ENCODE assay signal across 2 cellular contexts in the genomic region with DNA sequence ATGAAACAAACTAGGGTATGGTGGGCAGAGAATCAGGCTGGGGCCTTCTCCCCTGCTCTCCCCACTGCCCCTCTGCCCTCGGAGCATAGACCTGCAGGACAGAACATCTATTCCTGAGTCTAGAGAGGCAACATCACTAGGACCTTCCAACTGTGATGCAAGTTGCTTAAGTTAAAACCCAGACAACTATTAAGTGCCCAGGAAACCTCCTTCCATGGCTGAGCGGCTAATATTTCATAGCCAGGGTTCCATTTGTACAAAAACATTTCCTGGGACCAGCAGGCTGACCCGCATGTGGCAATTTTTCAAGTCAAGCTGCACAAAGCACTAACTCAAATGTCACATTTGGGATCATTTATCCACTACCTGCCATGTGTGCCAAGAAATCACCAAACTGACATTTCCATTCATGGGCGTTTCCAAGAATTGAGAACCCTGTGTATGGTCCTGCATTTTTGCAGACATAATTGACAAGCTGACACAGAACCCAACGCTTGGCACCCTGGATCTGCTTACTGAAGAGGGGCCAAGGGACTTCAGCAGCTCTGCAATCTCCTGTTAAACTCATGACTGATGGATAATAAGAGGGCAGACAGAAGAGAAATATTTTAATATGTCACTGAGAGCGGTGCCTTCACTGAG.
TF ChIP-seq lines count a peak whose summit lies in the region.

No MANE protein-coding gene starts in this region.

TF ChIP-seq in SK-N-SH, 30 proteins besides CTCF, POLR2A, EP300 and RAD21 (continued from another document):
- TF ChIP-seq, protein P1, sequence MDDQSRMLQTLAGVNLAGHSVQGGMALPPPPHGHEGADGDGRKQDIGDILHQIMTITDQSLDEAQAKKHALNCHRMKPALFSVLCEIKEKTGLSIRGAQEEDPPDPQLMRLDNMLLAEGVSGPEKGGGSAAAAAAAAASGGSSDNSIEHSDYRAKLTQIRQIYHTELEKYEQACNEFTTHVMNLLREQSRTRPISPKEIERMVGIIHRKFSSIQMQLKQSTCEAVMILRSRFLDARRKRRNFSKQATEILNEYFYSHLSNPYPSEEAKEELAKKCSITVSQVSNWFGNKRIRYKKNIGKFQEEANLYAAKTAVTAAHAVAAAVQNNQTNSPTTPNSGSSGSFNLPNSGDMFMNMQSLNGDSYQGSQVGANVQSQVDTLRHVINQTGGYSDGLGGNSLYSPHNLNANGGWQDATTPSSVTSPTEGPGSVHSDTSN (IDR thresholded peaks at IDR 0.05), result 0 out of 2 replicates have a peak, but pooled peaks have one; percentile 10

TF ChIP-seq in SK-N-SH treated with all-trans-retinoic acid at 6 μM for 48 hours, 23 proteins besides CTCF, POLR2A, EP300 and RAD21 (continued from another document):
- TF ChIP-seq, protein P2, sequence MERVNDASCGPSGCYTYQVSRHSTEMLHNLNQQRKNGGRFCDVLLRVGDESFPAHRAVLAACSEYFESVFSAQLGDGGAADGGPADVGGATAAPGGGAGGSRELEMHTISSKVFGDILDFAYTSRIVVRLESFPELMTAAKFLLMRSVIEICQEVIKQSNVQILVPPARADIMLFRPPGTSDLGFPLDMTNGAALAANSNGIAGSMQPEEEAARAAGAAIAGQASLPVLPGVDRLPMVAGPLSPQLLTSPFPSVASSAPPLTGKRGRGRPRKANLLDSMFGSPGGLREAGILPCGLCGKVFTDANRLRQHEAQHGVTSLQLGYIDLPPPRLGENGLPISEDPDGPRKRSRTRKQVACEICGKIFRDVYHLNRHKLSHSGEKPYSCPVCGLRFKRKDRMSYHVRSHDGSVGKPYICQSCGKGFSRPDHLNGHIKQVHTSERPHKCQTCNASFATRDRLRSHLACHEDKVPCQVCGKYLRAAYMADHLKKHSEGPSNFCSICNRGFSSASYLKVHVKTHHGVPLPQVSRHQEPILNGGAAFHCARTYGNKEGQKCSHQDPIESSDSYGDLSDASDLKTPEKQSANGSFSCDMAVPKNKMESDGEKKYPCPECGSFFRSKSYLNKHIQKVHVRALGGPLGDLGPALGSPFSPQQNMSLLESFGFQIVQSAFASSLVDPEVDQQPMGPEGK (CRISPR knock-in tag; IDR thresholded peaks at IDR 0.05; ENCODE audit: borderline replicate concordance), result no peak
- TF ChIP-seq, protein P3, sequence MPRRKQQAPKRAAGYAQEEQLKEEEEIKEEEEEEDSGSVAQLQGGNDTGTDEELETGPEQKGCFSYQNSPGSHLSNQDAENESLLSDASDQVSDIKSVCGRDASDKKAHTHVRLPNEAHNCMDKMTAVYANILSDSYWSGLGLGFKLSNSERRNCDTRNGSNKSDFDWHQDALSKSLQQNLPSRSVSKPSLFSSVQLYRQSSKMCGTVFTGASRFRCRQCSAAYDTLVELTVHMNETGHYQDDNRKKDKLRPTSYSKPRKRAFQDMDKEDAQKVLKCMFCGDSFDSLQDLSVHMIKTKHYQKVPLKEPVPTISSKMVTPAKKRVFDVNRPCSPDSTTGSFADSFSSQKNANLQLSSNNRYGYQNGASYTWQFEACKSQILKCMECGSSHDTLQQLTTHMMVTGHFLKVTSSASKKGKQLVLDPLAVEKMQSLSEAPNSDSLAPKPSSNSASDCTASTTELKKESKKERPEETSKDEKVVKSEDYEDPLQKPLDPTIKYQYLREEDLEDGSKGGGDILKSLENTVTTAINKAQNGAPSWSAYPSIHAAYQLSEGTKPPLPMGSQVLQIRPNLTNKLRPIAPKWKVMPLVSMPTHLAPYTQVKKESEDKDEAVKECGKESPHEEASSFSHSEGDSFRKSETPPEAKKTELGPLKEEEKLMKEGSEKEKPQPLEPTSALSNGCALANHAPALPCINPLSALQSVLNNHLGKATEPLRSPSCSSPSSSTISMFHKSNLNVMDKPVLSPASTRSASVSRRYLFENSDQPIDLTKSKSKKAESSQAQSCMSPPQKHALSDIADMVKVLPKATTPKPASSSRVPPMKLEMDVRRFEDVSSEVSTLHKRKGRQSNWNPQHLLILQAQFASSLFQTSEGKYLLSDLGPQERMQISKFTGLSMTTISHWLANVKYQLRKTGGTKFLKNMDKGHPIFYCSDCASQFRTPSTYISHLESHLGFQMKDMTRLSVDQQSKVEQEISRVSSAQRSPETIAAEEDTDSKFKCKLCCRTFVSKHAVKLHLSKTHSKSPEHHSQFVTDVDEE (CRISPR knock-in tag; IDR thresholded peaks at IDR 0.05), result no peak
